Comparison of ENCODE assay signal across 13 cellular contexts in genomic region chr2:237866119-237866621, GRCh38. TPM values are rescaled to one million over a fixed set of nuclear protein-coding genes. Genes with fewer than 3 reads are reported as not detected.
DNase-seq lines count a peak whose midpoint lies in the region; ATAC-seq and TF ChIP-seq lines count a peak whose summit lies in the region.
"Had no signal": no experiment of that assay in that cellular context is flagged by ENCODE, and none has a peak within 500 bp of the region (broad histone marks: within the 10 kb centered on the region; RNA-seq: fewer than 3 reads in every experiment).

No MANE protein-coding gene starts in this region.

- H3K9me3 ChIP-seq in Panc1 (ENCODE audit: control insufficient read depth, insufficient read depth, low read depth, low read length) (no peaks in the 10 kb centered on the region), psoas muscle (no peaks in the 10 kb centered on the region)

- DNase-seq in EL (peak; percentile 65), Panc1 (ENCODE audit: low read depth, low spot score) (no peak), fibroblast of mammary gland (ENCODE audit: low read depth) (peak; percentile 48), psoas muscle (peak in 1 of 2 donors; percentile 39), cortex of kidney (lab: John Stamatoyannopoulos, UW) (no peak), GM13976 (ENCODE audit: low spot score) (no peak)
- DNase-seq in central memory CD4-positive, alpha-beta T cell, result no peak
- no peak for DNase-seq in stimulated activated CD4-positive, alpha-beta T cell treated with anti-CD3 and anti-CD28 coated beads, Interleukin-15, amount 100 ng/mL, for 24 hours
- DNase-seq: activated CD4-positive, alpha-beta T cell treated with anti-CD3 and anti-CD28 coated beads for 36 hours; anterior cingulate cortex had no signal

- no TSS peak for BruUV-seq in Panc1 (replicated peaks; lab: Mats Ljungman, UMichigan)

- POLR2A ChIA-PET in Panc1 (lab: Charles Lee), result no interaction called here

- H3K4me1 ChIP-seq in Panc1 (ENCODE audit: control insufficient read depth, insufficient read depth, low read length) (peaks cover 43% of the 10 kb centered on the region), psoas muscle (peaks cover 53% of the 10 kb centered on the region)

- in situ Hi-C loops in Panc1 (cut with HindIII; ENCODE audit: low pct_unique_long_range_greater_than_20kb, low sequenced_read_pairs), result no loop called here
- in situ Hi-C loops in GM13976 (cut with MboI; ENCODE audit: low sequenced_read_pairs, unreplicated experiment), result no loop called here

- ATAC-seq in Panc1 (no peak; the same call in 1 of the 2 replicates), psoas muscle (peak; percentile 22 to 52 (median 31))
- ATAC-seq: activated CD4-positive, alpha-beta T cell treated with anti-CD3 and anti-CD28 coated beads for 36 hours; sciatic nerve; stimulated activated memory B cell treated with anti-CD40 and anti-IgM and Interleukin-4, amounts not matched to agents 10 μg/mL and 1 μg/mL and 100 μg/mL, for 72 hours had no signal

- 63 to 75% (median 64%) methylated on average over 12 of the region's 12 CpGs for WGBS in psoas muscle, 3 donors

- intact Hi-C loops in Panc1 (cut with micrococcal nuclease; ENCODE audit: unreplicated experiment), result no loop called here
- intact Hi-C loops in psoas muscle (cut with DNase I), result loop anchor here in 1 of 2 donors (10.0 kb wide), 1 partner anchor 269 kb away; the partner anchor contains the start of gene KLHL30

- H3K27me3 ChIP-seq in Panc1 (ENCODE audit: control insufficient read depth, insufficient read depth, low read length) (no peaks in the 10 kb centered on the region), psoas muscle (ENCODE audit: insufficient read depth in 3 of 3, low read length in 2 of 3) (no peaks in the 10 kb centered on the region)

- CTCF ChIA-PET in Panc1 (lab: Charles Lee), result interaction anchor here (0.6 kb wide), 1 partner anchor 54 kb away, joined by 3 read pairs; no protein-coding TSS in a partner anchor

- H3K27ac ChIP-seq in Panc1 (ENCODE audit: low read length) (peak overlapping the region; percentile 78), psoas muscle (peak overlapping the region; percentile 93)

- TF ChIP-seq CTCF in Panc1 (IDR thresholded peaks at IDR 0.05), result no peak
- no peak for TF ChIP-seq CTCF in fibroblast of mammary gland (conservative IDR thresholded peaks at IDR 0.05; ENCODE audit: control insufficient read depth, insufficient read depth, low read depth, low read length)
- no peak for TF ChIP-seq CTCF in psoas muscle (IDR thresholded peaks at IDR 0.05)
- no peak for TF ChIP-seq CTCF in GM13976 (IDR thresholded peaks at IDR 0.05; ENCODE audit: borderline replicate concordance, control extremely low read depth, extremely low read depth, insufficient read depth, missing control alignments)

- H3K4me3 ChIP-seq in Panc1 (ENCODE audit: low read depth in 2 of 2, low read length in 2 of 2), result no peak overlapping the region; a peak in 1 of 4 replicates
- H3K4me3 ChIP-seq in fibroblast of mammary gland (ENCODE audit: control insufficient read depth, low read depth, low read length), result no peak overlapping the region
- no peak overlapping the region for H3K4me3 ChIP-seq in psoas muscle

- no peaks in the 10 kb centered on the region for H3K36me3 ChIP-seq in Panc1 (ENCODE audit: control insufficient read depth, insufficient read depth, low read length)
- H3K36me3 ChIP-seq in psoas muscle (ENCODE audit: insufficient read depth in 1 of 2, low read depth in 1 of 2), result no peaks in the 10 kb centered on the region

RNA-seq across cellular contexts. Expression of gene RAMP1, which starts 6.7 kb away (rescaled TPM):
- total RNA-seq in Panc1 (2021; ENCODE audit: unreplicated experiment) (17.6 TPM), psoas muscle (100 to 1,000 TPM in 1 of 4 donors, 10 to 100 TPM in 3; 32.8 to 105 (median 91.2) TPM)
- 27.7 TPM for polyA plus RNA-seq in Panc1 (2012; ENCODE audit: insufficient read length)
- 100 to 1,000 TPM in 2 of 3 donors, 10 to 100 TPM in 1; 86.5 to 367 (median 303) TPM for polyA plus RNA-seq in psoas muscle
- total RNA-seq: OCI-LY7 had no signal

Comparison
In these comparisons a context has a peak if more than half of its experiments do, and no peak if none do; other contexts are left out.
1. DNase-seq: peak in EL (single experiment) and fibroblast of mammary gland (single experiment); none in Panc1 (single experiment), cortex of kidney (single experiment), central memory CD4-positive, alpha-beta T cell (single experiment), GM13976 (single experiment) and stimulated activated CD4-positive, alpha-beta T cell treated with anti-CD3 and anti-CD28 coated beads, Interleukin-15, amount 100 ng/mL, for 24 hours (single experiment).